ENCODE assay signal across 8 cellular contexts in the genomic region with DNA sequence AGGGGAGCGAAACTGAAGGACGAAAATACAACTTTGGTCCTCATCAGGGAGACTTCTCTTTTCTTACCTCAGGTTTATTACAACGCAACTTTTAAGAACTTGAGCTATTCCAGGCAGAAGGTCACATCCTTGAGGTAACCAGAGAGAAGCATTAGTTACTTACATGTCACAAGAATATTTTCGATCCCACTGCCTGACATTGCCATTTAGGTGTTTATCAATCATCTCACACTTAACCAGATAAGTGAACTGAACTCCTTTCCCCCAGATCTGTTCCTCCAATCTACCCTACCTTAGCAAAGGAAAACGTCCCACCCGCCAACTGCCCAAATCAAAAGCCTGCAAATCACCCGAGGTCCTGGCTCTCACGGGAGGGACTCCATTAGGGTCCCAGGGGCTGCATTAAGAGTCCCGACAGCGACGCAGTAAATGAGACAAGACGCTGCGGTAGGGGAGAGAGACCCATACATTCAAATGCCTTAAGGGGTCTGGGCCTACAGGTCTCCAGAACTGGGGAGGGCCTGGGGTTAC. TPM values are rescaled to one million over a fixed set of nuclear protein-coding genes. Genes with fewer than 3 reads are reported as not detected.
DNase-seq lines count a peak whose midpoint lies in the region; ATAC-seq, FAIRE-seq and TF ChIP-seq lines count a peak whose summit lies in the region.

No MANE protein-coding gene starts in this region.

- no peaks in the 10 kb centered on the region for H3K9me1 ChIP-seq in K562 (ENCODE audit: control insufficient read depth, insufficient read depth, low read length)

- peak overlapping the region; percentile 71 for H3K27ac ChIP-seq in A673 (ENCODE audit: low read depth, low read length, poor library complexity, severe bottlenecking)
- H3K27ac ChIP-seq in K562 (ENCODE audit: extremely low read depth, low read depth, low read length) = peak overlapping the region; percentile 63

- TF ChIP-seq CTCF in A673 (conservative IDR thresholded peaks at IDR 0.05; ENCODE audit: low read depth, low read length) = no peak
- TF ChIP-seq CTCF in HFF-Myc (IDR thresholded peaks at IDR 0.05; ENCODE audit: low read depth, low read length, missing control alignments) = no peak
- TF ChIP-seq CTCF in K562 (IDR thresholded peaks at IDR 0.05 in 2 of 3, conservative IDR thresholded peaks at IDR 0.05 in 1 of 3; ENCODE audit: insufficient read depth in 2 of 3, low read depth in 1 of 3, low read length in 3 of 3) = no peak
- TF ChIP-seq CTCF in mucosa of descending colon (IDR thresholded peaks at IDR 0.05) = no peak

- FAIRE-seq in K562 (lab: Jason Lieb, UNC) = no peak

- CTCF ChIA-PET in A673 (lab: Charles Lee) = no interaction called here
- CTCF ChIA-PET in K562 (lab: Yijun Ruan, JAX; ENCODE audit: low intra/inter-chr PET ratio) = interaction anchor here (0.6 to 2.6 kb wide), 4 partner anchors 44 to 498 kb away, joined by 3 to 18 read pairs (median 6); a partner anchor contains a TSS

- WGBS in K562 (ENCODE audit: insufficient coverage, low coverage, missing lambda C conversion rate) = 19% methylated on average over 13 of the region's 13 CpGs

- TF ChIP-seq RAD21 in K562 (CRISPR knock-in tag; conservative IDR thresholded peaks at IDR 0.05 in 1 of 2, IDR thresholded peaks at IDR 0.05 in 1 of 2) = no peak

- H3K4me3 ChIP-seq in A673 (ENCODE audit: low read depth, low read length, poor library complexity, severe bottlenecking) (peak overlapping the region; percentile 80), HFF-Myc (replicated peaks; ENCODE audit: low read depth, low read length) (peak overlapping the region; percentile 73), K562 (peak overlapping the region; percentile 54), mucosa of descending colon (no peak overlapping the region)

- H3K4me2 ChIP-seq in K562 (ENCODE audit: insufficient read depth, low read length) = peak overlapping the region; percentile 87

- intact Hi-C loops in A673 (cut with micrococcal nuclease; ENCODE audit: unreplicated experiment) (no loop called here), K562 (cut with micrococcal nuclease) (loop anchor here (1.0 to 2.0 kb wide), 3 partner anchors 12 to 51 kb away; a partner anchor contains a TSS), mucosa of descending colon (cut with DNase I, micrococcal nuclease) (no loop called here)

- ATAC-seq in K562 = peak; percentile 47
- ATAC-seq in mucosa of descending colon = peak; percentile 9

- peak; percentile 15 for DNase-seq in A673 (ENCODE audit: low spot score)
- DNase-seq in HFF-Myc (ENCODE audit: extremely low read depth, low read depth) = no peak
- peak in 1 of 4 experiments; percentile 56 for DNase-seq in K562 (ENCODE audit: extremely low read depth in 1 of 4, low spot score in 3 of 4)
- no peak for DNase-seq in mucosa of descending colon
- no peak for DNase-seq in NCI-H2029 (lab: John Stamatoyannopoulos, UW)
- DNase-seq in NCI-H1048 (lab: John Stamatoyannopoulos, UW) = no peak
- no peak for DNase-seq in midbrain (lab: John Stamatoyannopoulos, UW)
- no peak for DNase-seq in NCI-H128 (lab: John Stamatoyannopoulos, UW; ENCODE audit: unreplicated experiment)

- H3K79me2 ChIP-seq in K562 (ENCODE audit: control insufficient read depth, insufficient read depth, low read length) = peaks cover 27% of the 10 kb centered on the region

- H3K9me3 ChIP-seq in A673 (ENCODE audit: low read depth, low read length, poor library complexity, severe bottlenecking) = no peaks in the 10 kb centered on the region
- peaks cover 18% of the 10 kb centered on the region for H3K9me3 ChIP-seq in K562 (replicated peaks; ENCODE audit: control insufficient read depth, insufficient read depth, low read depth, low read length)
- peaks cover 9% of the 10 kb centered on the region for H3K9me3 ChIP-seq in mucosa of descending colon

- H3K36me3 ChIP-seq in A673 (ENCODE audit: insufficient read depth, low read length, poor library complexity, severe bottlenecking) (peaks cover 12% of the 10 kb centered on the region), K562 (ENCODE audit: control insufficient read depth, insufficient read depth, low read length) (peaks cover 46% of the 10 kb centered on the region), mucosa of descending colon (ENCODE audit: low read depth) (no peaks in the 10 kb centered on the region)

- peak overlapping the region; percentile 78 to 94 for H3K9ac ChIP-seq in K562 (ENCODE audit: insufficient read depth in 1 of 2, low read depth in 2 of 2, low read length in 2 of 2)

- H2AFZ ChIP-seq in K562 (ENCODE audit: low read depth, low read length) = peak overlapping the region; percentile 95

- in situ Hi-C loops in K562 (cut with MboI) = no loop called here

- no peak for TF ChIP-seq EP300 in K562 (IDR thresholded peaks at IDR 0.05; ENCODE audit: low read length)

- POLR2A ChIA-PET in A673 (lab: Charles Lee; ENCODE audit: low non-redundant PET) (no interaction called here), K562 (lab: Yijun Ruan, JAX) (interaction anchor here (0.5 to 12.8 kb wide), 17 partner anchors 10 to 368 kb away, joined by 3 to 289 read pairs (median 4); a partner anchor contains a TSS)

- H3K4me1 ChIP-seq in A673 (ENCODE audit: insufficient read depth, low read length, poor library complexity, severe bottlenecking) = peaks cover 4% of the 10 kb centered on the region
- peaks cover 12 to 13% of the 10 kb centered on the region in 2 experiments; a peak in 4 of 5 replicates for H3K4me1 ChIP-seq in K562 (replicated peaks in 1 of 2; ENCODE audit: control insufficient read depth in 2 of 2, insufficient read depth in 2 of 2, low read length in 2 of 2)
- no peaks in the 10 kb centered on the region for H3K4me1 ChIP-seq in mucosa of descending colon (ENCODE audit: low read depth)

- peaks cover 13% of the 10 kb centered on the region for H3K27me3 ChIP-seq in A673 (replicated peaks; ENCODE audit: insufficient read depth, low read depth, low read length, poor library complexity)
- H3K27me3 ChIP-seq in K562 (ENCODE audit: control insufficient read depth in 2 of 2, insufficient read depth in 2 of 2, low read length in 2 of 2) = no peaks in the 10 kb centered on the region

- BruUV-seq in A673 (replicated peaks; lab: Mats Ljungman, UMichigan) = no TSS peak
- no TSS peak for BruUV-seq in K562 (replicated peaks; lab: Mats Ljungman, UMichigan)

- TF ChIP-seq POLR2A in K562 (conservative IDR thresholded peaks at IDR 0.05) = no peak

- H4K20me1 ChIP-seq in K562 (replicated peaks; ENCODE audit: control insufficient read depth, insufficient read depth, low read length) = no peaks in the 10 kb centered on the region

RNA-seq across cellular contexts. Expression of a gene that starts 0.7 kb away (rescaled TPM):
- 7.7 and 7.8 TPM in 2 replicates for total RNA-seq in A673 (2021)
- 24.8 and 77.6 TPM in 2 replicates for total RNA-seq in K562 (2011; cell fraction: chromatin; rRNA removed; ENCODE audit: low replicate concordance)
- 23.0 and 29.5 TPM in 2 replicates for total RNA-seq in K562 (2011; cell fraction: nucleolus; rRNA removed)
- 45.8 and 57.4 TPM in 2 replicates for total RNA-seq in K562 (2011; cell fraction: nucleoplasm; rRNA removed)
- 7.7 and 8.4 TPM in 2 replicates for total RNA-seq in K562 (2014; rRNA removed)
- 17.1 and 20.5 TPM in 2 replicates for total RNA-seq in K562 (2014; rRNA removed; fragmentation: Illumina TruSeq; extraction: Trizol)
- 19.6 and 20.7 TPM in 2 replicates for total RNA-seq in K562 (2015; rRNA removed; fragmentation: Illumina TruSeq; extraction: Trizol)
- 18.7 and 20.0 TPM in 2 replicates for total RNA-seq in K562 (2021)
- polyA plus RNA-seq in K562 (2011; rRNA removed) = 27.5 TPM in 2 replicates
- 8.2 and 20.0 TPM in 2 replicates for polyA plus RNA-seq in K562 (2011; cell fraction: cytosol; rRNA removed)
- polyA plus RNA-seq in K562 (2011; cell fraction: nucleus; rRNA removed) = 21.5 and 27.4 TPM in 2 replicates
- 7.6 and 9.8 TPM in 2 replicates for polyA plus RNA-seq in K562 (2012)
- 14.1 and 18.0 TPM in 2 replicates for polyA plus RNA-seq in K562 (2014; fragmentation: Illumina TruSeq; extraction: Trizol)
- polyA plus RNA-seq in K562 (2014; fragmentation: Nextera tagmentation; extraction: Ambion mirVana) = 10 to 100 TPM; 24.0 to 29.9 TPM
- polyA plus RNA-seq in K562 (2014; rRNA removed) = 11.7 and 13.5 TPM in 2 replicates
- 88.0 and 103 TPM in 2 replicates for polyA minus RNA-seq in K562 (2011; rRNA and poly(A)+ RNA removed)
- polyA minus RNA-seq in K562 (2011; cell fraction: cytosol; rRNA and poly(A)+ RNA removed) = 22.2 and 28.7 TPM in 2 replicates
- 24.2 and 40.0 TPM in 2 replicates for polyA minus RNA-seq in K562 (2011; cell fraction: nucleus; rRNA and poly(A)+ RNA removed)
- 1 to 10 TPM in 1 of 3 donors, under 1 TPM in 2; 0.51 to 1.4 (median 0.64) TPM for total RNA-seq in mucosa of descending colon

RNA-seq across cellular contexts. Expression of a gene that starts 12.3 kb away (rescaled TPM):
- not detected in 2 replicates for total RNA-seq in A673 (2021)
- 19.9 and 41.5 TPM in 2 replicates for total RNA-seq in K562 (2011; cell fraction: chromatin; rRNA removed; ENCODE audit: low replicate concordance)
- total RNA-seq in K562 (2011; cell fraction: nucleolus; rRNA removed) = 18.2 and 19.2 TPM in 2 replicates
- total RNA-seq in K562 (2011; cell fraction: nucleoplasm; rRNA removed) = 14.1 and 20.2 TPM in 2 replicates
- 19.0 and 19.8 TPM in 2 replicates for total RNA-seq in K562 (2014; rRNA removed)
- 36.3 and 37.4 TPM in 2 replicates for total RNA-seq in K562 (2014; rRNA removed; fragmentation: Illumina TruSeq; extraction: Trizol)
- total RNA-seq in K562 (2015; rRNA removed; fragmentation: Illumina TruSeq; extraction: Trizol) = 35.8 and 38.2 TPM in 2 replicates
- 23.4 and 24.4 TPM in 2 replicates for total RNA-seq in K562 (2021)
- 20.8 and 23.4 TPM in 2 replicates for polyA plus RNA-seq in K562 (2011; rRNA removed)
- polyA plus RNA-seq in K562 (2011; cell fraction: cytosol; rRNA removed) = 5.9 and 10.8 TPM in 2 replicates
- 9.1 and 16.6 TPM in 2 replicates for polyA plus RNA-seq in K562 (2011; cell fraction: nucleus; rRNA removed)
- 18.8 and 30.8 TPM in 2 replicates for polyA plus RNA-seq in K562 (2012)
- 33.4 and 40.8 TPM in 2 replicates for polyA plus RNA-seq in K562 (2014; fragmentation: Illumina TruSeq; extraction: Trizol)
- polyA plus RNA-seq in K562 (2014; fragmentation: Nextera tagmentation; extraction: Ambion mirVana) = 10 to 100 TPM; 28.6 to 38.6 TPM
- 21.8 and 23.6 TPM in 2 replicates for polyA plus RNA-seq in K562 (2014; rRNA removed)
- polyA minus RNA-seq in K562 (2011; rRNA and poly(A)+ RNA removed) = 24.3 and 38.9 TPM in 2 replicates
- 8.9 and 9.6 TPM in 2 replicates for polyA minus RNA-seq in K562 (2011; cell fraction: cytosol; rRNA and poly(A)+ RNA removed)
- polyA minus RNA-seq in K562 (2011; cell fraction: nucleus; rRNA and poly(A)+ RNA removed) = 8.9 and 22.7 TPM in 2 replicates
- total RNA-seq in mucosa of descending colon = not detected

RNA-seq across cellular contexts. Expression of a gene that starts 51.3 kb away (rescaled TPM):
- total RNA-seq in A673 (2021) = 14.1 and 35.4 TPM in 2 replicates
- 1,035 and 1,246 TPM in 2 replicates for total RNA-seq in K562 (2011; cell fraction: chromatin; rRNA removed; ENCODE audit: low replicate concordance)
- 1,013 and 1,088 TPM in 2 replicates for total RNA-seq in K562 (2011; cell fraction: nucleolus; rRNA removed)
- total RNA-seq in K562 (2011; cell fraction: nucleoplasm; rRNA removed) = 943 and 1,014 TPM in 2 replicates
- total RNA-seq in K562 (2014; rRNA removed) = 968 and 1,107 TPM in 2 replicates
- total RNA-seq in K562 (2014; rRNA removed; fragmentation: Illumina TruSeq; extraction: Trizol) = 993 and 1,024 TPM in 2 replicates
- total RNA-seq in K562 (2015; rRNA removed; fragmentation: Illumina TruSeq; extraction: Trizol) = 1,048 and 1,089 TPM in 2 replicates
- total RNA-seq in K562 (2021) = 1,138 and 1,201 TPM in 2 replicates
- 2,141 and 2,474 TPM in 2 replicates for polyA plus RNA-seq in K562 (2011; rRNA removed)
- 2,488 and 2,726 TPM in 2 replicates for polyA plus RNA-seq in K562 (2011; cell fraction: cytosol; rRNA removed)
- polyA plus RNA-seq in K562 (2011; cell fraction: nucleus; rRNA removed) = 3,679 and 4,057 TPM in 2 replicates
- polyA plus RNA-seq in K562 (2012) = 1,108 and 1,453 TPM in 2 replicates
- 1,536 and 1,589 TPM in 2 replicates for polyA plus RNA-seq in K562 (2014; fragmentation: Illumina TruSeq; extraction: Trizol)
- polyA plus RNA-seq in K562 (2014; fragmentation: Nextera tagmentation; extraction: Ambion mirVana) = 1,000 to 10,000 TPM in 1 of 2 experiments, 100 to 1,000 TPM in 1; 662 to 1,142 TPM
- 1,519 and 1,644 TPM in 2 replicates for polyA plus RNA-seq in K562 (2014; rRNA removed)
- polyA minus RNA-seq in K562 (2011; rRNA and poly(A)+ RNA removed) = 1,022 and 1,144 TPM in 2 replicates
- 512 and 653 TPM in 2 replicates for polyA minus RNA-seq in K562 (2011; cell fraction: cytosol; rRNA and poly(A)+ RNA removed)
- polyA minus RNA-seq in K562 (2011; cell fraction: nucleus; rRNA and poly(A)+ RNA removed) = 275 and 419 TPM in 2 replicates
- under 1 TPM in 1 of 3 donors, not detected in 2; 0.22 TPM for total RNA-seq in mucosa of descending colon

Comparison
In these comparisons a context has a peak if more than half of its experiments do, and no peak if none do; other contexts are left out.
1. RNA of a gene that starts 12.3 kb away (total RNA-seq): 14.1 to 41.5 TPM in K562; not detected in A673 and not detected in mucosa of descending colon; every median in the first group is over 10 times any median in the second.
2. RNA of a gene that starts 51.3 kb away (total RNA-seq): 943 to 1,246 TPM in K562; 14.1 to 35.4 TPM in A673 and 0.22 TPM in mucosa of descending colon; every median in the first group is over 10 times any median in the second.